1 cellular context compared by ENCODE assay signal in the genomic region with DNA sequence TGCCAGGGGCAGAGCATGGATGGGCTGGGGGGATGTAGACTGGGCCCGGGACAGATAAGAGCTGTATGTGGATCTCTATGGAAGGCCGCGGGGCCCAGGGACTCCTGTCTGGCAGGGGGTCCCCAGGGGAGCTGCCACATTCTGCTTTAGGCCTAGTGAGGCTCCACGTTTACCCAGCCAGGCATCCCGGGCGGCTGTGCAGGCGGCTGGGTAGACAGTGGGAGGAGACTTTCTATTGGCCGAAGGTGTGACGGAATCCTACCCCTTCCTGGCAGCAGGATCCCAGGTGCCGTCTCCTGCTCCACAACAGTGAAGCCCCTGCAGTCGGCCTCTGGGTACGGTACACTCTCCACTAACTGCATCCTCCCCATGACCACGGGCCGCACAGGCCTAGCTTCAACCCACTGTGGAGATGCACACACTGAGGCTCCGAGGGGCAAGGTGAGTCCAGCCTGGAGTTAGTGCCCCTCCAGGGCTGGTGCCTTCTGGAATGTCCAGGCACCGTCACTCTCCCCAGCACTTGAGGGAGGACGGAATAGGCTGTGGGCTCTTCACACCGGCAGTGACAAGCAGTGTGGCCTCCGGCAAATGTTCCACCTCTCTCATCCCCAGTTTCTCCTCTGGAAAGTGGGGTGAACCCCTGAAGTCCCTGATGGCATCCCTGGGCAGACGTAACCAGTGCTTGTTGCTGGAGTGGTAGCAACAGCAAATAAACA.
TF ChIP-seq lines count a peak whose summit lies in the region.

No MANE protein-coding gene starts in this region.

TF ChIP-seq in GM23338, 12 proteins besides CTCF, POLR2A, EP300 and RAD21 (continued from another document):
- TF ChIP-seq, protein P1, sequence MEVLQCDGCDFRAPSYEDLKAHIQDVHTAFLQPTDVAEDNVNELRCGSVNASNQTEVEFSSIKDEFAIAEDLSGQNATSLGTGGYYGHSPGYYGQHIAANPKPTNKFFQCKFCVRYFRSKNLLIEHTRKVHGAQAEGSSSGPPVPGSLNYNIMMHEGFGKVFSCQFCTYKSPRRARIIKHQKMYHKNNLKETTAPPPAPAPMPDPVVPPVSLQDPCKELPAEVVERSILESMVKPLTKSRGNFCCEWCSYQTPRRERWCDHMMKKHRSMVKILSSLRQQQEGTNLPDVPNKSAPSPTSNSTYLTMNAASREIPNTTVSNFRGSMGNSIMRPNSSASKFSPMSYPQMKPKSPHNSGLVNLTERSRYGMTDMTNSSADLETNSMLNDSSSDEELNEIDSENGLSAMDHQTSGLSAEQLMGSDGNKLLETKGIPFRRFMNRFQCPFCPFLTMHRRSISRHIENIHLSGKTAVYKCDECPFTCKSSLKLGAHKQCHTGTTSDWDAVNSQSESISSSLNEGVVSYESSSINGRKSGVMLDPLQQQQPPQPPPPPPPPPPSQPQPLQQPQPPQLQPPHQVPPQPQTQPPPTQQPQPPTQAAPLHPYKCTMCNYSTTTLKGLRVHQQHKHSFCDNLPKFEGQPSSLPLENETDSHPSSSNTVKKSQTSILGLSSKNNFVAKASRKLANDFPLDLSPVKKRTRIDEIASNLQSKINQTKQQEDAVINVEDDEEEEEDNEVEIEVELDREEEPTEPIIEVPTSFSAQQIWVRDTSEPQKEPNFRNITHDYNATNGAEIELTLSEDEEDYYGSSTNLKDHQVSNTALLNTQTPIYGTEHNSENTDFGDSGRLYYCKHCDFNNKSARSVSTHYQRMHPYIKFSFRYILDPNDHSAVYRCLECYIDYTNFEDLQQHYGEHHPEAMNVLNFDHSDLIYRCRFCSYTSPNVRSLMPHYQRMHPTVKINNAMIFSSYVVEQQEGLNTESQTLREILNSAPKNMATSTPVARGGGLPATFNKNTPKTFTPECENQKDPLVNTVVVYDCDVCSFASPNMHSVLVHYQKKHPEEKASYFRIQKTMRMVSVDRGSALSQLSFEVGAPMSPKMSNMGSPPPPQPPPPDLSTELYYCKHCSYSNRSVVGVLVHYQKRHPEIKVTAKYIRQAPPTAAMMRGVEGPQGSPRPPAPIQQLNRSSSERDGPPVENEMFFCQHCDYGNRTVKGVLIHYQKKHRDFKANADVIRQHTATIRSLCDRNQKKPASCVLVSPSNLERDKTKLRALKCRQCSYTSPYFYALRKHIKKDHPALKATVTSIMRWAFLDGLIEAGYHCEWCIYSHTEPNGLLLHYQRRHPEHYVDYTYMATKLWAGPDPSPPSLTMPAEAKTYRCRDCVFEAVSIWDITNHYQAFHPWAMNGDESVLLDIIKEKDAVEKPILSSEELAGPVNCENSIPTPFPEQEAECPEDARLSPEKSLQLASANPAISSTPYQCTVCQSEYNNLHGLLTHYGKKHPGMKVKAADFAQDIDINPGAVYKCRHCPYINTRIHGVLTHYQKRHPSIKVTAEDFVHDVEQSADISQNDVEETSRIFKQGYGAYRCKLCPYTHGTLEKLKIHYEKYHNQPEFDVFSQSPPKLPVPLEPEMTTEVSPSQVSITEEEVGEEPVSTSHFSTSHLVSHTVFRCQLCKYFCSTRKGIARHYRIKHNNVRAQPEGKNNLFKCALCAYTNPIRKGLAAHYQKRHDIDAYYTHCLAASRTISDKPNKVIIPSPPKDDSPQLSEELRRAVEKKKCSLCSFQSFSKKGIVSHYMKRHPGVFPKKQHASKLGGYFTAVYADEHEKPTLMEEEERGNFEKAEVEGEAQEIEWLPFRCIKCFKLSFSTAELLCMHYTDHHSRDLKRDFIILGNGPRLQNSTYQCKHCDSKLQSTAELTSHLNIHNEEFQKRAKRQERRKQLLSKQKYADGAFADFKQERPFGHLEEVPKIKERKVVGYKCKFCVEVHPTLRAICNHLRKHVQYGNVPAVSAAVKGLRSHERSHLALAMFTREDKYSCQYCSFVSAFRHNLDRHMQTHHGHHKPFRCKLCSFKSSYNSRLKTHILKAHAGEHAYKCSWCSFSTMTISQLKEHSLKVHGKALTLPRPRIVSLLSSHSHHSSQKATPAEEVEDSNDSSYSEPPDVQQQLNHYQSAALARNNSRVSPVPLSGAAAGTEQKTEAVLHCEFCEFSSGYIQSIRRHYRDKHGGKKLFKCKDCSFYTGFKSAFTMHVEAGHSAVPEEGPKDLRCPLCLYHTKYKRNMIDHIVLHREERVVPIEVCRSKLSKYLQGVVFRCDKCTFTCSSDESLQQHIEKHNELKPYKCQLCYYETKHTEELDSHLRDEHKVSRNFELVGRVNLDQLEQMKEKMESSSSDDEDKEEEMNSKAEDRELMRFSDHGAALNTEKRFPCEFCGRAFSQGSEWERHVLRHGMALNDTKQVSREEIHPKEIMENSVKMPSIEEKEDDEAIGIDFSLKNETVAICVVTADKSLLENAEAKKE (CRISPR knock-in tag; IDR thresholded peaks at IDR 0.05), result no peak
- TF ChIP-seq JUNB (IDR thresholded peaks at IDR 0.05; ENCODE audit: unreplicated experiment) (no peak), STAT1 (IDR thresholded peaks at IDR 0.05; ENCODE audit: unreplicated experiment) (no peak)
- TF ChIP-seq, protein P2, sequence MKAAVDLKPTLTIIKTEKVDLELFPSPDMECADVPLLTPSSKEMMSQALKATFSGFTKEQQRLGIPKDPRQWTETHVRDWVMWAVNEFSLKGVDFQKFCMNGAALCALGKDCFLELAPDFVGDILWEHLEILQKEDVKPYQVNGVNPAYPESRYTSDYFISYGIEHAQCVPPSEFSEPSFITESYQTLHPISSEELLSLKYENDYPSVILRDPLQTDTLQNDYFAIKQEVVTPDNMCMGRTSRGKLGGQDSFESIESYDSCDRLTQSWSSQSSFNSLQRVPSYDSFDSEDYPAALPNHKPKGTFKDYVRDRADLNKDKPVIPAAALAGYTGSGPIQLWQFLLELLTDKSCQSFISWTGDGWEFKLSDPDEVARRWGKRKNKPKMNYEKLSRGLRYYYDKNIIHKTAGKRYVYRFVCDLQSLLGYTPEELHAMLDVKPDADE (IDR thresholded peaks at IDR 0.05), result no peak
TF ChIP-seq in GM23338: peak in this region for 0.
